Comparison of ENCODE assay signal across 15 cellular contexts in the genomic region with DNA sequence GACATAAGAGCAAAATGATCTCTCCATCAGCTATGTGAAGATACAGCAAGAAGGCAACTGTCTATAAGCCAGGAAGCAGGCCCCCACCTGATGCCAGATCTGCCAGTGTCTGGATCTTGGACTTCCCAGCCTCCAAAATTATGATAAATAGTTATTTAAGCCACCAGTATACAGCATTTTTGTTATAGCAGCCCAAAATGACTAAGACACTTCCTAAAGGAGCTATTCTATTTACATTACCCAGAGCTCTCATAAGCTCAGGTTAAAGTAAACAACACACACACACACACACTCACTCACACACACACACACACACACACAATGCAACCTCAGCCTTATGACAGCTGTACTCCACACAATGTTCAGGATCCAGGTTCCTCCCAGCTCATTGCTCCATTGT. TPM values are rescaled to one million over a fixed set of nuclear protein-coding genes. Genes with fewer than 3 reads are reported as not detected.
DNase-seq lines count a peak whose midpoint lies in the region; ATAC-seq and TF ChIP-seq lines count a peak whose summit lies in the region.
"Had no signal": no experiment of that assay in that cellular context is flagged by ENCODE, and none has a peak within 500 bp of the region (broad histone marks: within the 10 kb centered on the region; RNA-seq: fewer than 3 reads in every experiment).

No MANE protein-coding gene starts in this region.

- peaks cover 38% of the 10 kb centered on the region for H3K4me1 Mint-ChIP-seq in CD4-positive, alpha-beta T cell (ENCODE audit: low read depth)
- peaks cover 19% of the 10 kb centered on the region for H3K4me1 Mint-ChIP-seq in T-helper 17 cell
- H3K4me1 Mint-ChIP-seq in naive thymus-derived CD8-positive, alpha-beta T cell = peaks cover 4 to 27% (median 25%) of the 10 kb centered on the region in 4 donors

- intact Hi-C loops in CD4-positive, alpha-beta T cell (cut with DNase I, micrococcal nuclease) = loop anchor here in 1 of 2 experiments (10.0 kb wide), 1 partner anchor 1924 kb away; a partner anchor contains a TSS

- no peaks in the 10 kb centered on the region for H3K9me3 ChIP-seq in CD4-positive, alpha-beta T cell (ENCODE audit: control insufficient read depth, low read length)
- no peaks in the 10 kb centered on the region for H3K9me3 ChIP-seq in T-helper 17 cell (ENCODE audit: control insufficient read depth, low read length, poor library complexity, severe bottlenecking)
- H3K9me3 ChIP-seq: BLaER1, HAP-1 had no signal

- peaks cover 4% of the 10 kb centered on the region for H3K27me3 Mint-ChIP-seq in CD4-positive, alpha-beta T cell
- H3K27me3 Mint-ChIP-seq in T-helper 17 cell = peaks cover 11% of the 10 kb centered on the region
- no peaks in the 10 kb centered on the region for H3K27me3 Mint-ChIP-seq in naive thymus-derived CD8-positive, alpha-beta T cell

- H3K27ac ChIP-seq in CD4-positive, alpha-beta T cell (ENCODE audit: low read depth, low read length) = no peak overlapping the region
- H3K27ac ChIP-seq: BLaER1 had no signal

- CTCF ChIA-PET in CD4-positive, alpha-beta T cell (lab: Charles Lee) = interaction anchor here (1.0 kb wide), 1 partner anchor 24 kb away, joined by 4 read pairs; no protein-coding TSS in a partner anchor

- peak; percentile 7 for DNase-seq in NCI-H2029 (lab: John Stamatoyannopoulos, UW)
- no peak for DNase-seq in NCI-H2029 treated with DMSO at 0.1 percent for 48 hours (lab: John Stamatoyannopoulos, UW)
- no peak for DNase-seq in CD4-positive, alpha-beta T cell
- DNase-seq in T-helper 17 cell = no peak
- no peak for DNase-seq in naive thymus-derived CD8-positive, alpha-beta T cell
- no peak for DNase-seq in putamen (ENCODE audit: low spot score)
- DNase-seq in hypothalamus (lab: John Stamatoyannopoulos, UW) = no peak
- DNase-seq: 8988T, AML-193, DMS153, GF-D8, HFFc6 had no signal

- ATAC-seq in CD4-positive, alpha-beta T cell (ENCODE audit: poor library complexity) = no peak
- no peak for ATAC-seq in T-helper 17 cell
- no peak for ATAC-seq in naive thymus-derived CD8-positive, alpha-beta T cell
- ATAC-seq: K562 had no signal

- TF ChIP-seq CTCF in CD4-positive, alpha-beta T cell (IDR thresholded peaks at IDR 0.05) = no peak

- H3K27me3 ChIP-seq in CD4-positive, alpha-beta T cell (ENCODE audit: control insufficient read depth, insufficient read depth, low read length) = no peaks in the 10 kb centered on the region
- H3K27me3 ChIP-seq: BLaER1 had no signal

- peak overlapping the region; percentile 13 for H3K27ac Mint-ChIP-seq in CD4-positive, alpha-beta T cell
- H3K27ac Mint-ChIP-seq in T-helper 17 cell = peak overlapping the region; percentile 99
- H3K27ac Mint-ChIP-seq in naive thymus-derived CD8-positive, alpha-beta T cell = peak overlapping the region in 7 of 10 donors; percentile 6 to 65 (median 17)
- H3K27ac Mint-ChIP-seq: HFFc6 had no signal

- POLR2A ChIA-PET in CD4-positive, alpha-beta T cell (lab: Charles Lee) = no interaction called here
- POLR2A ChIA-PET in naive thymus-derived CD8-positive, alpha-beta T cell (lab: Charles Lee) = no interaction called here

- H3K36me3 Mint-ChIP-seq in CD4-positive, alpha-beta T cell (ENCODE audit: low read depth) = peaks cover 2% of the 10 kb centered on the region
- no peaks in the 10 kb centered on the region for H3K36me3 Mint-ChIP-seq in T-helper 17 cell (ENCODE audit: low read depth)
- H3K36me3 Mint-ChIP-seq in naive thymus-derived CD8-positive, alpha-beta T cell = no peaks in the 10 kb centered on the region

- H3K4me3 Mint-ChIP-seq in CD4-positive, alpha-beta T cell = no peak overlapping the region
- no peak overlapping the region for H3K4me3 Mint-ChIP-seq in T-helper 17 cell
- H3K4me3 Mint-ChIP-seq in naive thymus-derived CD8-positive, alpha-beta T cell = no peak overlapping the region
- H3K4me3 Mint-ChIP-seq: HFFc6 had no signal

- H3K9me3 Mint-ChIP-seq in CD4-positive, alpha-beta T cell = no peaks in the 10 kb centered on the region
- no peaks in the 10 kb centered on the region for H3K9me3 Mint-ChIP-seq in naive thymus-derived CD8-positive, alpha-beta T cell
- H3K9me3 Mint-ChIP-seq: HFFc6 had no signal

RNA-seq across cellular contexts. Expression of a gene that starts 5.7 kb away (rescaled TPM):
- 100 to 1,000 TPM; 932 to 972 TPM for total RNA-seq in CD4-positive, alpha-beta T cell
- 100 to 1,000 TPM; 614 to 922 TPM for total RNA-seq in T-helper 17 cell
- 100 to 1,000 TPM in 1 of 2 experiments, 10 to 100 TPM in 1; 99.8 to 106 TPM for total RNA-seq in naive thymus-derived CD8-positive, alpha-beta T cell
- polyA plus RNA-seq in naive thymus-derived CD8-positive, alpha-beta T cell = 100 to 1,000 TPM in 2 of 3 donors, 10 to 100 TPM in 1; 88.3 to 155 (median 103) TPM

Comparison
In these comparisons a context has a peak if more than half of its experiments do, and no peak if none do; other contexts are left out.
1. H3K27ac Mint-ChIP-seq: peak in every context shown above with its lines; median percentile 99 in T-helper 17 cell; 17 in naive thymus-derived CD8-positive, alpha-beta T cell; 13 in CD4-positive, alpha-beta T cell.
2. RNA of a gene that starts 5.7 kb away (total RNA-seq): 932 to 972 TPM in CD4-positive, alpha-beta T cell and 614 to 922 TPM in T-helper 17 cell; 99.8 to 106 TPM in naive thymus-derived CD8-positive, alpha-beta T cell; every median in the first group is over 4 times any median in the second.